Comparison of ENCODE assay signal across 19 cellular contexts in genomic region chr1:213790565-213790964, GRCh38.
DNase-seq lines count a peak whose midpoint lies in the region; ATAC-seq, FAIRE-seq and TF ChIP-seq lines count a peak whose summit lies in the region.
"Had no signal": no experiment of that assay in that cellular context is flagged by ENCODE, and none has a peak within 500 bp of the region (broad histone marks: within the 10 kb centered on the region; RNA-seq: fewer than 3 reads in every experiment).

No MANE protein-coding gene starts in this region.

- H3K79me2 ChIP-seq in HepG2 (ENCODE audit: insufficient read depth, low read length): no peaks in the 10 kb centered on the region

- no peak for TF ChIP-seq POLR2A in HepG2 (IDR thresholded peaks at IDR 0.05; ENCODE audit: insufficient read depth in 1 of 2, low read depth in 2 of 2, low read length in 2 of 2)

- WGBS in HepG2 (ENCODE audit: low lambda C conversion rate): 27% methylated on average over 3 of the region's 3 CpGs

- no peak overlapping the region for H3K9ac ChIP-seq in HepG2 (ENCODE audit: insufficient read depth, low read depth, low read length)
- H3K9ac ChIP-seq: BLaER1 had no signal

- peak; percentile 16 for DNase-seq in NCI-H510A treated with DMSO at 0.1 percent for 48 hours (lab: John Stamatoyannopoulos, UW)
- DNase-seq in NCI-H510A (lab: John Stamatoyannopoulos, UW): no peak
- peak; percentile 0 for DNase-seq in NOMO-1 treated with dmso at 0.1 percent for 144 hours (lab: John Stamatoyannopoulos, UW; ENCODE audit: unreplicated experiment)
- DNase-seq in HepG2 (ENCODE audit: low spot score): peak; percentile 88
- DNase-seq in NCI-H748 (lab: John Stamatoyannopoulos, UW; ENCODE audit: unreplicated experiment): no peak
- no peak for DNase-seq in midbrain (lab: John Stamatoyannopoulos, UW)
- DNase-seq: 8988T; Calu3; CD4-positive, alpha-beta memory T cell; HCEC 1CT; HFFc6 had no signal

- intact Hi-C loops in HepG2 (cut with micrococcal nuclease; ENCODE audit: unreplicated experiment): loop anchor here (2.0 to 10.0 kb wide), 2 partner anchors 194 to 222 kb away; partner anchors contain the start of gene PROX1

- no peak overlapping the region for H3K4me3 ChIP-seq in HepG2 (replicated peaks in 1 of 3; ENCODE audit: insufficient read depth in 1 of 3, low read depth in 2 of 3, low read length in 3 of 3)
- H3K4me3 ChIP-seq: BLaER1, GM23338 had no signal

- H3K27ac ChIP-seq in HepG2 (ENCODE audit: extremely low read length, insufficient read depth, low read length): peak overlapping the region; percentile 36
- H3K27ac ChIP-seq: BLaER1 had no signal

- H3K4me1 ChIP-seq in HepG2 (ENCODE audit: insufficient read depth, low read length): peaks cover 73% of the 10 kb centered on the region
- H3K4me1 ChIP-seq: BLaER1 had no signal

- POLR2A ChIA-PET in HepG2 (lab: Yijun Ruan, JAX): interaction anchor here (0.9 to 1.7 kb wide), 6 partner anchors 103 to 260 kb away, joined by 3 to 8 read pairs (median 4); partner anchors contain the start of gene PROX1

- no peak for TF ChIP-seq CTCF in HepG2 (CRISPR knock-in tag; IDR thresholded peaks at IDR 0.05)

- TF ChIP-seq EP300 in HepG2 (IDR thresholded peaks at IDR 0.05; ENCODE audit: low read depth in 2 of 2, low read length in 2 of 2) (peak in 1 of 2 experiments; percentile 78; a peak in 2 of 4 replicates), HepG2 (CRISPR knock-in tag; IDR thresholded peaks at IDR 0.05; ENCODE audit: borderline replicate concordance) (peak; percentile 58; the same call in 1 of the 2 replicates)

- H3K4me2 ChIP-seq in HepG2 (ENCODE audit: low read depth, low read length): peak overlapping the region; percentile 40; the same call in 1 of the 2 replicates
- H3K4me2 ChIP-seq: BLaER1, GM23338 had no signal

- no peaks in the 10 kb centered on the region for H4K20me1 ChIP-seq in HepG2 (ENCODE audit: insufficient read depth, low read length)
- H4K20me1 ChIP-seq: BLaER1 had no signal

- H3K36me3 ChIP-seq in HepG2 (replicated peaks in 1 of 2; ENCODE audit: control insufficient read depth in 1 of 2, insufficient read depth in 2 of 2, low read length in 2 of 2): no peaks in the 10 kb centered on the region
- H3K36me3 ChIP-seq: BLaER1 had no signal

- ATAC-seq in HepG2: peak; percentile 65
- no peak for ATAC-seq in HG02588 (IDR thresholded peaks at IDR 0.05; ENCODE audit: unreplicated experiment)
- ATAC-seq: GM23338 had no signal

- H3K27me3 ChIP-seq in HepG2 (ENCODE audit: control insufficient read depth in 1 of 2, insufficient read depth in 2 of 2, low read length in 2 of 2): no peaks in the 10 kb centered on the region
- H3K27me3 ChIP-seq: BLaER1 had no signal

- peak; percentile 15 for FAIRE-seq in HepG2 (lab: Jason Lieb, UNC)
- FAIRE-seq: G401.6, GM12891, GM18507, H54, HTR-8/SVneo had no signal

- BruUV-seq in HepG2 (replicated peaks; lab: Mats Ljungman, UMichigan): no TSS peak

- no peaks in the 10 kb centered on the region for H3K9me3 ChIP-seq in HepG2 (ENCODE audit: low read length)
- H3K9me3 ChIP-seq: BLaER1 had no signal

- CTCF ChIA-PET in HepG2 (lab: Yijun Ruan, JAX; ENCODE audit: low intra/inter-chr PET ratio, low total read pairs): no interaction called here

- H2AFZ ChIP-seq in HepG2 (ENCODE audit: low read length): no peak overlapping the region
- H2AFZ ChIP-seq: GM23338 had no signal

- in situ Hi-C loops in HepG2 (cut with HindIII; ENCODE audit: extremely low pct_ligation_motif_present, low pct_unique_long_range_greater_than_20kb): no loop called here

- TF ChIP-seq RAD21 in HepG2 (CRISPR knock-in tag; IDR thresholded peaks at IDR 0.05): no peak

TF ChIP-seq in HepG2, 621 proteins besides CTCF, POLR2A, EP300 and RAD21 (continues in another document):
- TF ChIP-seq TBL1XR1 (IDR thresholded peaks at IDR 0.05; ENCODE audit: borderline replicate concordance, low read length, partially characterized antibody) (peak; percentile 61), ZNF773 (CRISPR knock-in tag; IDR thresholded peaks at IDR 0.05; ENCODE audit: borderline replicate concordance) (no peak), CHCHD3 (CRISPR knock-in tag; IDR thresholded peaks at IDR 0.05) (no peak), NFE2L2 (IDR thresholded peaks at IDR 0.05; ENCODE audit: low read length) (peak; percentile 19; the same call in 1 of the 2 replicates), GTF3A (CRISPR knock-in tag; conservative IDR thresholded peaks at IDR 0.05) (no peak), ERF (CRISPR knock-in tag; IDR thresholded peaks at IDR 0.05) (no peak), KDM5A (IDR thresholded peaks at IDR 0.05; ENCODE audit: borderline replicate concordance, low read length) (no peak), RARA (CRISPR knock-in tag; IDR thresholded peaks at IDR 0.05) (peak; percentile 85), GLMP (CRISPR knock-in tag; IDR thresholded peaks at IDR 0.05; ENCODE audit: borderline replicate concordance) (no peak), ZFP36 (IDR thresholded peaks at IDR 0.05; ENCODE audit: borderline replicate concordance, low read depth, low read length, partially characterized antibody) (no peak), SOX5 (CRISPR knock-in tag; IDR thresholded peaks at IDR 0.05; ENCODE audit: borderline replicate concordance) (0 out of 2 replicates have a peak, but pooled peaks have one; percentile 47), ZFP91 (CRISPR knock-in tag; IDR thresholded peaks at IDR 0.05; ENCODE audit: borderline replicate concordance) (no peak), TBX2 (CRISPR knock-in tag; IDR thresholded peaks at IDR 0.05; ENCODE audit: borderline replicate concordance) (0 out of 2 replicates have a peak, but pooled peaks have one; percentile 18), ZBTB3 (CRISPR knock-in tag; IDR thresholded peaks at IDR 0.05; ENCODE audit: borderline replicate concordance, low read depth) (no peak), TAF15 (IDR thresholded peaks at IDR 0.05; ENCODE audit: low read depth, low read length, poor library complexity, severe bottlenecking) (no peak), ZBTB38 (CRISPR knock-in tag; IDR thresholded peaks at IDR 0.05) (no peak), ZBTB8A (CRISPR knock-in tag; IDR thresholded peaks at IDR 0.05; ENCODE audit: borderline replicate concordance, low read depth) (no peak), CHD2 (IDR thresholded peaks at IDR 0.05; ENCODE audit: low read depth, low read length) (no peak), ZNF350 (CRISPR knock-in tag; IDR thresholded peaks at IDR 0.05; ENCODE audit: borderline replicate concordance, low read depth) (no peak), KLF12 (CRISPR knock-in tag; IDR thresholded peaks at IDR 0.05; ENCODE audit: borderline replicate concordance) (no peak), ZFP1 (CRISPR knock-in tag; IDR thresholded peaks at IDR 0.05) (no peak)
- TF ChIP-seq, protein P1, sequence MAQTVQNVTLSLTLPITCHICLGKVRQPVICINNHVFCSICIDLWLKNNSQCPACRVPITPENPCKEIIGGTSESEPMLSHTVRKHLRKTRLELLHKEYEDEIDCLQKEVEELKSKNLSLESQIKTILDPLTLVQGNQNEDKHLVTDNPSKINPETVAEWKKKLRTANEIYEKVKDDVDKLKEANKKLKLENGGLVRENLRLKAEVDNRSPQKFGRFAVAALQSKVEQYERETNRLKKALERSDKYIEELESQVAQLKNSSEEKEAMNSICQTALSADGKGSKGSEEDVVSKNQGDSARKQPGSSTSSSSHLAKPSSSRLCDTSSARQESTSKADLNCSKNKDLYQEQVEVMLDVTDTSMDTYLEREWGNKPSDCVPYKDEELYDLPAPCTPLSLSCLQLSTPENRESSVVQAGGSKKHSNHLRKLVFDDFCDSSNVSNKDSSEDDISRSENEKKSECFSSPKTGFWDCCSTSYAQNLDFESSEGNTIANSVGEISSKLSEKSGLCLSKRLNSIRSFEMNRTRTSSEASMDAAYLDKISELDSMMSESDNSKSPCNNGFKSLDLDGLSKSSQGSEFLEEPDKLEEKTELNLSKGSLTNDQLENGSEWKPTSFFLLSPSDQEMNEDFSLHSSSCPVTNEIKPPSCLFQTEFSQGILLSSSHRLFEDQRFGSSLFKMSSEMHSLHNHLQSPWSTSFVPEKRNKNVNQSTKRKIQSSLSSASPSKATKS (CRISPR knock-in tag; IDR thresholded peaks at IDR 0.05): no peak
- TF ChIP-seq, protein P2, sequence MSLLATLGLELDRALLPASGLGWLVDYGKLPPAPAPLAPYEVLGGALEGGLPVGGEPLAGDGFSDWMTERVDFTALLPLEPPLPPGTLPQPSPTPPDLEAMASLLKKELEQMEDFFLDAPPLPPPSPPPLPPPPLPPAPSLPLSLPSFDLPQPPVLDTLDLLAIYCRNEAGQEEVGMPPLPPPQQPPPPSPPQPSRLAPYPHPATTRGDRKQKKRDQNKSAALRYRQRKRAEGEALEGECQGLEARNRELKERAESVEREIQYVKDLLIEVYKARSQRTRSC (CRISPR knock-in tag; IDR thresholded peaks at IDR 0.05; ENCODE audit: low read depth): no peak

Comparison
In these comparisons a context has a peak if more than half of its experiments do, and no peak if none do; other contexts are left out.
1. DNase-seq: peak in NCI-H510A treated with DMSO at 0.1 percent for 48 hours (single experiment), NOMO-1 treated with dmso at 0.1 percent for 144 hours (single experiment) and HepG2 (single experiment); none in NCI-H510A (single experiment), NCI-H748 (single experiment) and midbrain (single experiment).